In genomic region chr2:57516740-57517340, GRCh38 we compare ENCODE assay signal across 8 cellular contexts.
DNase-seq lines count a peak whose midpoint lies in the region; ATAC-seq and TF ChIP-seq lines count a peak whose summit lies in the region.

No MANE protein-coding gene starts in this region.

- H3K4me3 ChIP-seq in DND-41 (ENCODE audit: low read depth in 1 of 2, low read length in 2 of 2) (no peak overlapping the region), colonic mucosa (no peak overlapping the region)

- ATAC-seq in DND-41 (ENCODE audit: insufficient read depth, low read depth) (peak; percentile 74), GM19467 (IDR thresholded peaks at IDR 0.05; ENCODE audit: unreplicated experiment) (peak; percentile 84), HG03460 (IDR thresholded peaks at IDR 0.05; ENCODE audit: unreplicated experiment) (peak; percentile 89)

- H4K20me1 ChIP-seq in DND-41 (ENCODE audit: insufficient read depth, low read length) = no peaks in the 10 kb centered on the region

- H3K9ac ChIP-seq in DND-41 (ENCODE audit: low read depth, low read length) (no peak overlapping the region), colonic mucosa (ENCODE audit: low read depth in 2 of 2, low read length in 2 of 2) (no peak overlapping the region)

- H3K36me3 ChIP-seq in DND-41 (ENCODE audit: insufficient read depth, low read length) (no peaks in the 10 kb centered on the region), colonic mucosa (no peaks in the 10 kb centered on the region)

- H3K9me3 ChIP-seq in DND-41 (ENCODE audit: insufficient read depth, low read length, severe bottlenecking) = no peaks in the 10 kb centered on the region
- H3K9me3 ChIP-seq in colonic mucosa = no peaks in the 10 kb centered on the region

- DNase-seq in DND-41 = no peak
- DNase-seq in NCI-H82 (lab: John Stamatoyannopoulos, UW) = peak; percentile 68
- no peak for DNase-seq in colonic mucosa
- peak; percentile 58 for DNase-seq in middle frontal gyrus (ENCODE audit: extremely low spot score, low spot score)
- no peak for DNase-seq in NCI-H2196 (lab: John Stamatoyannopoulos, UW; ENCODE audit: unreplicated experiment)
- DNase-seq in activated CD8-positive, alpha-beta memory T cell treated with anti-CD3 and anti-CD28 coated beads, Interleukin-2, amount 50 U/mL, for 4 hours = no peak

- TF ChIP-seq CTCF in DND-41 (IDR thresholded peaks at IDR 0.05; ENCODE audit: borderline replicate concordance, extremely low read depth, low read length, poor library complexity, severe bottlenecking) (peak; percentile 77), colonic mucosa (IDR thresholded peaks at IDR 0.05) (peak; percentile 49)

- H3K79me2 ChIP-seq in DND-41 (ENCODE audit: insufficient read depth, low read length) = no peaks in the 10 kb centered on the region

- H3K4me2 ChIP-seq in DND-41 (ENCODE audit: insufficient read depth, low read length) = no peak overlapping the region

- intact Hi-C loops in colonic mucosa (cut with DNase I) = loop anchor here (5.0 kb wide), 1 partner anchor 1325 kb away; no protein-coding TSS in a partner anchor

- H3K27ac ChIP-seq in DND-41 (ENCODE audit: low read length) (no peak overlapping the region), colonic mucosa (no peak overlapping the region)

- H3K4me1 ChIP-seq in DND-41 (ENCODE audit: insufficient read depth, low read length) = no peaks in the 10 kb centered on the region
- H3K4me1 ChIP-seq in colonic mucosa = no peaks in the 10 kb centered on the region

- no peak overlapping the region for H2AFZ ChIP-seq in DND-41 (ENCODE audit: low read depth, low read length)

- H3K27me3 ChIP-seq in DND-41 (ENCODE audit: insufficient read depth, low read length, poor library complexity) (no peaks in the 10 kb centered on the region), colonic mucosa (no peaks in the 10 kb centered on the region)

Comparison
In these comparisons a context has a peak if more than half of its experiments do, and no peak if none do; other contexts are left out.
1. DNase-seq: peak in NCI-H82 (single experiment) and middle frontal gyrus (single experiment); none in DND-41 (single experiment), colonic mucosa (single experiment), NCI-H2196 (single experiment) and activated CD8-positive, alpha-beta memory T cell treated with anti-CD3 and anti-CD28 coated beads, Interleukin-2, amount 50 U/mL, for 4 hours (single experiment).
2. Peak in every context shown above with its lines, with median percentiles within 50 percentile points of each other: ATAC-seq.